In genomic region chr14:100616854-100617714, GRCh38 we compare ENCODE assay signal across 2 cellular contexts.
TF ChIP-seq lines count a peak whose summit lies in the region.

No MANE protein-coding gene starts in this region.

TF ChIP-seq in SK-N-SH, 30 proteins besides CTCF, POLR2A, EP300 and RAD21 (continued from another document):
- TF ChIP-seq USF2 (IDR thresholded peaks at IDR 0.05; ENCODE audit: borderline replicate concordance, low read depth, low read length): no peak
- no peak for TF ChIP-seq NRF1 (IDR thresholded peaks at IDR 0.05; ENCODE audit: low read depth, low read length)
- TF ChIP-seq FOXM1 (IDR thresholded peaks at IDR 0.05; ENCODE audit: low read depth): no peak
- no peak for TF ChIP-seq RXRA (IDR thresholded peaks at IDR 0.05; ENCODE audit: borderline replicate concordance, low read depth)
- TF ChIP-seq TEAD4 (IDR thresholded peaks at IDR 0.05; ENCODE audit: borderline replicate concordance, insufficient read depth): no peak
- no peak for TF ChIP-seq ELF1 (IDR thresholded peaks at IDR 0.05)
- no peak for TF ChIP-seq TAF1 (IDR thresholded peaks at IDR 0.05; ENCODE audit: borderline replicate concordance, low read depth, low read length)
- TF ChIP-seq SMC3 (IDR thresholded peaks at IDR 0.05; ENCODE audit: low read depth, low read length): no peak

TF ChIP-seq in SK-N-SH treated with all-trans-retinoic acid at 6 μM for 48 hours, 23 proteins besides CTCF, POLR2A, EP300 and RAD21 (continued from another document):
- TF ChIP-seq TCF4 (CRISPR knock-in tag; IDR thresholded peaks at IDR 0.05; ENCODE audit: borderline replicate concordance): no peak
- no peak for TF ChIP-seq ZNF70 (CRISPR knock-in tag; IDR thresholded peaks at IDR 0.05)
- TF ChIP-seq CSDC2 (CRISPR knock-in tag; IDR thresholded peaks at IDR 0.05): no peak
- TF ChIP-seq ESRRG (CRISPR knock-in tag; IDR thresholded peaks at IDR 0.05): no peak
- TF ChIP-seq CREB5 (CRISPR knock-in tag; IDR thresholded peaks at IDR 0.05; ENCODE audit: low read depth): no peak
- no peak for TF ChIP-seq OSR1 (CRISPR knock-in tag; IDR thresholded peaks at IDR 0.05)
